25 cellular contexts compared by ENCODE assay signal in the genomic region with DNA sequence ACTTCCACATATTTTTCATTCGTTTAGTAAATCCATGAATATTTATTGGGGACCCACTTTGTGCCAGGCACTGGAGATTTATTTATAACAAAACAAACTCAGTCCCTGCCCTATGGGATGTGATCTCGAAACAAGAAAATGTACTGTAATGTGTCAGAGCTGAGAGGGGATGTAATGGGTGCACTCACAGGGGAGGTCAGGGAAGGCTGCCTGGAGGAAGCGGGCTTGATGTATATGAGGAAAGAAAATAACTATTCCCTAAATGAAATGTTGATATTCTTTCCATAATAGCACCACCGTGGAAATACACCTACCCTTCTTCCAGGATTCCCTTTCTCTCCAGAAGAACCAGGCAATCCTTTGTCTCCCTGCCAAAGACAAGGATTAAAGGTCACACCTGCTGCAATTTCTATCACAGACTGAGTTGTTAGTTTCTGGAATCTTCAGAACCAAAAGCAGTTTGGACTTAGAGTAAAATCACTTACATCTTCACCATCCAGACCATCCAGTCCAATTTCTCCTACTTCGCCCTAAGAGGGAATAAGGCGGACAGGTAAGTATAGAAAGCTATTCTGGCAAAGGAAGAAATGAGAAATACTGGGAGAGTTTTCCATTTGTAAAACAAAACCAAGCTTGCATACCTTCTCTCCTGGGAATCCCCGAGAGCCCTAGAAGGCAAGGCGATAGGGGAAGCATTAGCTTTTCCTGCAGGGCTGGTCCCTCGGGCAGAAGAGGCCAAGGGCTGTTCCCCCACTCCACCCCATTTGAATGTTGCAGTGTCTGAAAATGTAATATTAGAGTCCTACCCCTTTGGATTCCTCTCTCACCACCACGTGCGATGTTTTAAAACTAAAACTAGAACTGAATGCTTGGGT. TPM values are rescaled to one million over a fixed set of nuclear protein-coding genes. Genes with fewer than 3 reads are reported as not detected.
DNase-seq lines count a peak whose midpoint lies in the region; ATAC-seq and TF ChIP-seq lines count a peak whose summit lies in the region.
"Had no signal": no experiment of that assay in that cellular context is flagged by ENCODE, and none has a peak within 500 bp of the region (broad histone marks: within the 10 kb centered on the region; RNA-seq: fewer than 3 reads in every experiment).

No MANE protein-coding gene starts in this region.

- H3K9me3 ChIP-seq in NT2/D1 (ENCODE audit: insufficient read depth, low read length) (no peaks in the 10 kb centered on the region), sigmoid colon (no peaks in the 10 kb centered on the region), PC-9 (ENCODE audit: insufficient read depth, low read depth) (no peaks in the 10 kb centered on the region)
- H3K9me3 ChIP-seq: ascending aorta, HAP-1, heart left ventricle, right atrium auricular region, SJSA1 had no signal

- peaks cover 9% of the 10 kb centered on the region for H3K36me3 ChIP-seq in NT2/D1 (ENCODE audit: insufficient read depth, insufficient read length, low read length)
- H3K36me3 ChIP-seq in sigmoid colon, result peaks cover 42 to 100% (median 73%) of the 10 kb centered on the region in 4 donors
- H3K36me3 ChIP-seq in PC-9 (ENCODE audit: low read depth), result no peaks in the 10 kb centered on the region
- H3K36me3 ChIP-seq: HAP-1 had no signal

- no peak overlapping the region for H2AFZ ChIP-seq in PC-9

- H3K9me2 ChIP-seq in PC-9 (ENCODE audit: insufficient read depth), result no peaks in the 10 kb centered on the region

- H3K27me3 ChIP-seq in NT2/D1 (ENCODE audit: insufficient read depth, insufficient read length) (no peaks in the 10 kb centered on the region), sigmoid colon (no peaks in the 10 kb centered on the region), PC-9 (ENCODE audit: insufficient read depth, low read depth) (peaks cover 97% of the 10 kb centered on the region)
- H3K27me3 ChIP-seq: ascending aorta, right atrium auricular region, SJSA1 had no signal

- H3K9ac ChIP-seq in NT2/D1 (ENCODE audit: insufficient read length, low read depth), result no peak overlapping the region

- POLR2A ChIA-PET in PC-9 (lab: Charles Lee; ENCODE audit: unreplicated experiment), result no interaction called here

- no peaks in the 10 kb centered on the region for H3K79me2 ChIP-seq in PC-9 (ENCODE audit: low read depth)

- no peak overlapping the region for H3K4me2 ChIP-seq in PC-9

- peak; percentile 79 for ATAC-seq in left lobe of liver
- no peak for ATAC-seq in omental fat pad (ENCODE audit: low FRiP score)
- ATAC-seq: activated naive CD4-positive, alpha-beta T cell treated with anti-CD3 and anti-CD28 coated beads, Interleukin-2, amount 50 U/mL, for 72 hours; activated T-helper 17 cell treated with anti-CD3 and anti-CD28 coated beads, Interleukin-2, amount 50 U/mL, for 72 hours; heart left ventricle had no signal

- TF ChIP-seq POLR2A in sigmoid colon (IDR thresholded peaks at IDR 0.05), result no peak

- 39 to 69% methylated on average over 11 of the region's 11 CpGs for WGBS in sigmoid colon, 2 donors

- H3K4me1 ChIP-seq in NT2/D1 (ENCODE audit: insufficient read depth, insufficient read length) (peaks cover 21% of the 10 kb centered on the region), sigmoid colon (peaks cover 0 to 66% (median 64%) of the 10 kb centered on the region in 4 donors), PC-9 (replicated peaks; ENCODE audit: insufficient read depth) (no peaks in the 10 kb centered on the region)
- H3K4me1 ChIP-seq: HAP-1, right atrium auricular region, SJSA1 had no signal

- H3F3A ChIP-seq in PC-9 (ENCODE audit: insufficient read depth, low read depth), result no peaks in the 10 kb centered on the region

- H3K27ac ChIP-seq in sigmoid colon, result peak overlapping the region; percentile 58 to 91 (median 76)
- no peak overlapping the region for H3K27ac ChIP-seq in PC-9
- H3K27ac ChIP-seq: ascending aorta, dorsolateral prefrontal cortex, SJSA1 had no signal

- H4K20me1 ChIP-seq in PC-9 (ENCODE audit: insufficient read depth), result 0 out of 2 replicates have a peak, but pooled peaks cover 4% of the 10 kb centered on the region

- BruUV-seq in PC-9 (replicated peaks; lab: Mats Ljungman, UMichigan), result no TSS peak

- DNase-seq in EH (ENCODE audit: low read depth) (peak; percentile 41), NT2/D1 (ENCODE audit: low read depth, low spot score) (peak; percentile 27), left lobe of liver (ENCODE audit: low spot score) (no peak), sigmoid colon (no peak), PC-9 (no peak), omental fat pad (ENCODE audit: low spot score) (no peak), RPMI8226 (no peak)
- no peak for DNase-seq in activated CD4-positive, CD25-positive, alpha-beta regulatory T cell (lab: John Stamatoyannopoulos, UW)
- DNase-seq: activated CD4-positive, alpha-beta T cell treated with anti-CD3 and anti-CD28 coated beads for 48 hours; CD4-positive, CD25-positive, alpha-beta regulatory T cell; central memory CD4-positive, alpha-beta T cell; dorsolateral prefrontal cortex; heart left ventricle; KG1; NCI-H1436 treated with DMSO at 0.1 percent for 48 hours; occipital lobe; OCI-M1; stimulated activated CD4-positive, alpha-beta T cell treated with anti-CD3 and anti-CD28 coated beads, Interleukin-15, amount 100 ng/mL, for 24 hours; T-helper 1 cell had no signal

- CTCF ChIA-PET in PC-9 (lab: Charles Lee), result no interaction called here

- TF ChIP-seq EP300 in sigmoid colon (IDR thresholded peaks at IDR 0.05), result no peak

- H3K4me3 ChIP-seq in NT2/D1 (ENCODE audit: insufficient read length, low read depth) (no peak overlapping the region), sigmoid colon (no peak overlapping the region), PC-9 (no peak overlapping the region)
- H3K4me3 ChIP-seq: ascending aorta, dorsolateral prefrontal cortex, HAP-1, heart left ventricle, right atrium auricular region, SJSA1 had no signal

- intact Hi-C loops in sigmoid colon (cut with DNase I), result no loop called here
- intact Hi-C loops in PC-9 (cut with micrococcal nuclease; ENCODE audit: unreplicated experiment), result no loop called here

- no peak for TF ChIP-seq CTCF in sigmoid colon (IDR thresholded peaks at IDR 0.05)
- no peak for TF ChIP-seq CTCF in PC-9 (conservative IDR thresholded peaks at IDR 0.05)
- no peak for TF ChIP-seq CTCF in omental fat pad (IDR thresholded peaks at IDR 0.05)

RNA-seq across cellular contexts. Expression of a gene that starts 55.0 kb away (rescaled TPM):
- total RNA-seq in left lobe of liver (6.2 TPM), sigmoid colon (100 to 1,000 TPM; 233 to 715 (median 381) TPM), PC-9 (2021) (0.57 and 0.75 TPM in 2 replicates), omental fat pad (100 to 1,000 TPM; 105 to 712 (median 274) TPM)
- 10 to 100 TPM in 1 of 3 donors, 1 to 10 TPM in 2; 2.8 to 66.9 (median 9.0) TPM for polyA plus RNA-seq in sigmoid colon

Comparison
In these comparisons a context has a peak if more than half of its experiments do, and no peak if none do; other contexts are left out.
1. DNase-seq: peak in EH (single experiment) and NT2/D1 (single experiment); none in left lobe of liver (single experiment), sigmoid colon (single experiment), PC-9 (0 of 2), omental fat pad (single experiment), RPMI8226 (single experiment) and activated CD4-positive, CD25-positive, alpha-beta regulatory T cell (0 of 4).
2. RNA of a gene that starts 55.0 kb away (total RNA-seq): 233 to 715 TPM in sigmoid colon and 105 to 712 TPM in omental fat pad; 6.2 TPM in left lobe of liver (single experiment) and 0.57 to 0.75 TPM in PC-9; every median in the first group is over 10 times any median in the second.